Comparison of ENCODE assay signal across 22 cellular contexts in genomic region chr2:120678251-120678650, GRCh38. TPM values are rescaled to one million over a fixed set of nuclear protein-coding genes. Genes with fewer than 3 reads are reported as not detected.
DNase-seq lines count a peak whose midpoint lies in the region; ATAC-seq and TF ChIP-seq lines count a peak whose summit lies in the region.
"Had no signal": no experiment of that assay in that cellular context is flagged by ENCODE, and none has a peak within 500 bp of the region (broad histone marks: within the 10 kb centered on the region; RNA-seq: fewer than 3 reads in every experiment).

No MANE protein-coding gene starts in this region.

- H3K36me3 ChIP-seq in hepatocyte (replicated peaks; ENCODE audit: insufficient read depth, low read depth) (no peaks in the 10 kb centered on the region), tibial artery (no peaks in the 10 kb centered on the region)
- H3K36me3 ChIP-seq: gastroesophageal sphincter had no signal

- TF ChIP-seq CTCF in hepatocyte (IDR thresholded peaks at IDR 0.05; ENCODE audit: poor library complexity) (peak; percentile 25), GM10248 (IDR thresholded peaks at IDR 0.05; ENCODE audit: control extremely low read depth, extremely low read depth, low read depth, missing control alignments) (no peak), tibial artery (IDR thresholded peaks at IDR 0.05) (no peak)

- no peak overlapping the region for H3K27ac ChIP-seq in hepatocyte
- no peak overlapping the region for H3K27ac ChIP-seq in tibial artery
- H3K27ac ChIP-seq: gastroesophageal sphincter, HL-60 had no signal

- no peak overlapping the region for H2AFZ ChIP-seq in hepatocyte

- POLR2A ChIA-PET in GM10248 (lab: Yijun Ruan, JAX): no interaction called here

- H3K4me2 ChIP-seq in hepatocyte: no peak overlapping the region

- no peaks in the 10 kb centered on the region for H3K79me2 ChIP-seq in hepatocyte

- H3K4me1 ChIP-seq in hepatocyte (ENCODE audit: insufficient read depth): no peaks in the 10 kb centered on the region
- peaks cover 0 to 13% (median 5%) of the 10 kb centered on the region in 4 donors for H3K4me1 ChIP-seq in tibial artery

- WGBS in hepatocyte (ENCODE audit: low lambda C conversion rate, missing lambda C conversion rate): 52% methylated on average over 7 of the region's 7 CpGs

- ATAC-seq in SK-N-SH treated with all-trans-retinoic acid at 6 μM for 48 hours: no peak
- ATAC-seq: activated naive CD8-positive, alpha-beta T cell treated with anti-CD3 and anti-CD28 coated beads, Interleukin-2, amount 50 U/mL, for 24 hours; gastroesophageal sphincter; left colon had no signal

- H3K9me3 ChIP-seq in hepatocyte (ENCODE audit: low read depth) (no peaks in the 10 kb centered on the region), tibial artery (no peaks in the 10 kb centered on the region)
- H3K9me3 ChIP-seq: gastroesophageal sphincter had no signal

- intact Hi-C loops in tibial artery (cut with DNase I; ENCODE audit: low total_unique reads): loop anchor here (5.0 to 10.0 kb wide), 3 partner anchors 123 to 243 kb away; no protein-coding TSS in a partner anchor

- no peaks in the 10 kb centered on the region for H4K20me1 ChIP-seq in hepatocyte (ENCODE audit: insufficient read depth, poor library complexity, severe bottlenecking)

- H3K9me2 ChIP-seq in hepatocyte (replicated peaks; ENCODE audit: insufficient read depth): no peaks in the 10 kb centered on the region

- DNase-seq in NCI-H2171 treated with DMSO at 0.1 percent for 48 hours (lab: John Stamatoyannopoulos, UW) (peak; percentile 10), NCI-H2171 (lab: John Stamatoyannopoulos, UW) (no peak), hepatocyte (ENCODE audit: low spot score) (peak; percentile 48), HPDE6-E6E7 (ENCODE audit: extremely low spot score) (no peak), NCI-H1436 treated with DMSO at 0.1 percent for 48 hours (lab: John Stamatoyannopoulos, UW) (no peak), GM10248 (ENCODE audit: extremely low spot score) (no peak), tibial artery (no peak)
- DNase-seq: activated CD4-positive, alpha-beta T cell treated with anti-CD3 and anti-CD28 coated beads for 1 hour; activated naive CD8-positive, alpha-beta T cell treated with anti-CD3 and anti-CD28 coated beads, Interleukin-2, amount 50 U/mL, for 24 hours; caudate nucleus; CD8-positive, alpha-beta memory T cell; H7; MV-4-11; NCI-H2029 treated with DMSO at 0.1 percent for 48 hours; NCI-H69; T-helper 9 cell had no signal

- CTCF ChIA-PET in GM10248 (lab: Yijun Ruan, JAX): interaction anchor here (1.5 kb wide), 1 partner anchor 335 kb away, joined by 4 read pairs; no protein-coding TSS in a partner anchor

- H3K27me3 ChIP-seq in hepatocyte (peaks cover 12% of the 10 kb centered on the region), tibial artery (peaks cover 0 to 62% of the 10 kb centered on the region in 2 donors)

- H3K4me3 ChIP-seq in hepatocyte (no peak overlapping the region), tibial artery (no peak overlapping the region)
- H3K4me3 ChIP-seq: gastroesophageal sphincter had no signal

TF ChIP-seq in SK-N-SH treated with all-trans-retinoic acid at 6 μM for 48 hours, 23 proteins besides CTCF, POLR2A, EP300 and RAD21:
- TF ChIP-seq TCF4 (CRISPR knock-in tag; IDR thresholded peaks at IDR 0.05; ENCODE audit: borderline replicate concordance): 0 out of 2 replicates have a peak, but pooled peaks have one; percentile 29
- TF ChIP-seq CSDC2 (CRISPR knock-in tag; IDR thresholded peaks at IDR 0.05): no peak
- no peak for TF ChIP-seq ZNF8 (CRISPR knock-in tag; IDR thresholded peaks at IDR 0.05)
- no peak for TF ChIP-seq ARNTL (CRISPR knock-in tag; IDR thresholded peaks at IDR 0.05; ENCODE audit: borderline replicate concordance, low read depth)
- no peak for TF ChIP-seq ZNF565 (CRISPR knock-in tag; conservative IDR thresholded peaks at IDR 0.05; ENCODE audit: low read depth)

RNA-seq across cellular contexts. Expression of gene GLI2, which starts 57.4 kb away (rescaled TPM):
- 3.8 and 5.8 TPM in 2 replicates for total RNA-seq in hepatocyte
- polyA plus RNA-seq in hepatocyte: 5.3 and 6.2 TPM in 2 replicates
- total RNA-seq: activated CD8-positive, alpha-beta memory T cell treated with anti-CD3 and anti-CD28 coated beads for 36 hours; CD8-positive, alpha-beta memory T cell; pulmonary artery endothelial cell had no signal
- polyA plus RNA-seq: CD8-positive, alpha-beta memory T cell had no signal

Comparison
In these comparisons a context has a peak if more than half of its experiments do, and no peak if none do; other contexts are left out.
1. DNase-seq: peak in NCI-H2171 treated with DMSO at 0.1 percent for 48 hours (single experiment) and hepatocyte (single experiment); none in NCI-H2171 (single experiment), HPDE6-E6E7 (single experiment), NCI-H1436 treated with DMSO at 0.1 percent for 48 hours (single experiment), GM10248 (single experiment) and tibial artery (0 of 2).